ENCODE assay signal across 16 cellular contexts in genomic region chr11:74134661-74135515, GRCh38. TPM values are rescaled to one million over a fixed set of nuclear protein-coding genes. Genes with fewer than 3 reads are reported as not detected.
DNase-seq lines count a peak whose midpoint lies in the region; ATAC-seq and TF ChIP-seq lines count a peak whose summit lies in the region.
"Had no signal": no experiment of that assay in that cellular context is flagged by ENCODE, and none has a peak within 500 bp of the region (broad histone marks: within the 10 kb centered on the region; RNA-seq: fewer than 3 reads in every experiment).

No MANE protein-coding gene starts in this region.

- in situ Hi-C loops in SK-MEL-5 (cut with HindIII; ENCODE audit: low pct_unique_long_range_greater_than_20kb, low sequenced_read_pairs), result no loop called here

- H3K4me2 ChIP-seq in HCT116 (ENCODE audit: low read length), result peak overlapping the region; percentile 60
- H3K4me2 ChIP-seq: PC-9 had no signal

- 0 out of 4 replicates have a peak, but pooled peaks cover 6 to 7% of the 10 kb centered on the region in 2 experiments for H3K36me3 ChIP-seq in HCT116 (ENCODE audit: control insufficient read depth in 1 of 2, insufficient read depth in 2 of 2, low read length in 2 of 2)

- RAD21 ChIA-PET in HCT116 (lab: Charles Lee; ENCODE audit: low non-redundant PET in 1 of 2, low total read pairs in 2 of 2, uncharacterized antibody in 2 of 2, unreplicated experiment in 2 of 2), result interaction anchor here in 1 of 2 experiments (0.7 kb wide), 1 partner anchor 12 kb away, joined by 3 read pairs; no protein-coding TSS in a partner anchor

- CTCF ChIA-PET in HCT116 (lab: Charles Lee), result interaction anchor here (1.5 kb wide), 1 partner anchor 27 kb away, joined by 4 read pairs; no protein-coding TSS in a partner anchor

- TF ChIP-seq RAD21 in HCT116 (IDR thresholded peaks at IDR 0.05; ENCODE audit: low read depth), result no peak

- TF ChIP-seq CTCF in HCT116 (IDR thresholded peaks at IDR 0.05 in 2 of 3, conservative IDR thresholded peaks at IDR 0.05 in 1 of 3; ENCODE audit: borderline replicate concordance in 1 of 3, insufficient read depth in 1 of 3, low read depth in 2 of 3, low read length in 2 of 3), result no peak

- H2AFZ ChIP-seq in HCT116 (ENCODE audit: low read depth, low read length, poor library complexity, severe bottlenecking), result no peak overlapping the region
- H2AFZ ChIP-seq: PC-9 had no signal

- H3K79me2 ChIP-seq in HCT116 (ENCODE audit: insufficient read depth, low read length), result no peaks in the 10 kb centered on the region

- no peaks in the 10 kb centered on the region for H3K27me3 ChIP-seq in HCT116 (ENCODE audit: insufficient read depth, low read length)
- H3K27me3 ChIP-seq: pancreas, transverse colon had no signal

- ATAC-seq in HCT116 (peak; percentile 75), GM19023 (IDR thresholded peaks at IDR 0.05; ENCODE audit: unreplicated experiment) (no peak), GM18909 (IDR thresholded peaks at IDR 0.05; ENCODE audit: poor library complexity, unreplicated experiment) (no peak)
- ATAC-seq: activated CD8-positive, alpha-beta T cell treated with anti-CD3 and anti-CD28 coated beads, Interleukin-2, amount 10 ng/mL, durations not matched to agents 7 days and 5 days; pancreas had no signal

- intact Hi-C loops in HCT116 (cut with micrococcal nuclease), result no loop called here

- H3K4me3 ChIP-seq in HCT116 (replicated peaks in 1 of 2; ENCODE audit: low read depth in 1 of 2, low read length in 2 of 2), result peak overlapping the region in 1 of 2 experiments; percentile 19; a peak in 1 of 4 replicates
- H3K4me3 ChIP-seq: pancreas, PC-9, transverse colon had no signal

- H3K9me3 ChIP-seq in HCT116 (ENCODE audit: control insufficient read depth in 1 of 2, insufficient read depth in 1 of 2, low read depth in 1 of 2, low read length in 2 of 2), result no peaks in the 10 kb centered on the region
- H3K9me3 ChIP-seq: pancreas, transverse colon had no signal

- no TSS peak for BruUV-seq in HCT116 (replicated peaks; lab: Mats Ljungman, UMichigan)

- no peaks in the 10 kb centered on the region for H4K20me1 ChIP-seq in HCT116 (ENCODE audit: insufficient read depth)

- POLR2A ChIA-PET in HCT116 (lab: Charles Lee), result interaction anchor here (0.7 kb wide), 1 partner anchor 16 kb away, joined by 3 read pairs; no protein-coding TSS in a partner anchor

- peak overlapping the region; percentile 95 for H3K27ac ChIP-seq in HCT116 (ENCODE audit: low read depth, low read length)
- H3K27ac ChIP-seq: pancreas, PC-9, transverse colon had no signal

- peaks cover 52 to 64% of the 10 kb centered on the region in 2 experiments for H3K4me1 ChIP-seq in HCT116 (ENCODE audit: control insufficient read depth in 1 of 2, insufficient read depth in 2 of 2, low read length in 2 of 2)

- peak overlapping the region; percentile 10 for H3K9ac ChIP-seq in HCT116 (ENCODE audit: low read length)

- DNase-seq in A172 (ENCODE audit: low spot score), result peak; percentile 83
- DNase-seq in HCT116 (ENCODE audit: low read depth, low spot score), result peak; percentile 44
- peak; percentile 18 for DNase-seq in SK-MEL-5 (ENCODE audit: low read depth, low spot score)
- peak; percentile 14 for DNase-seq in fibroblast of peridontal ligament (ENCODE audit: extremely low read depth)
- no peak for DNase-seq in stimulated activated CD4-positive, alpha-beta T cell treated with anti-CD3 and anti-CD28 coated beads, Interleukin-4, amount 100 ng/mL, for 4 hours
- DNase-seq in OCI-M1 (lab: John Stamatoyannopoulos, UW), result no peak
- DNase-seq: activated CD8-positive, alpha-beta T cell treated with anti-CD3 and anti-CD28 coated beads, Interleukin-2, amount 10 ng/mL, durations not matched to agents 7 days and 5 days; caudate nucleus; midbrain; NCI-H345; pancreas; stimulated activated CD4-positive, alpha-beta T cell treated with anti-CD3 and anti-CD28 coated beads, Interleukin-15, amount 100 ng/mL, for 24 hours; transverse colon had no signal

- TF ChIP-seq POLR2A in HCT116 (IDR thresholded peaks at IDR 0.05; ENCODE audit: borderline replicate concordance, extremely low read depth, insufficient read depth, insufficient read length), result no peak

- H3K9me2 ChIP-seq in HCT116 (ENCODE audit: insufficient read depth), result no peaks in the 10 kb centered on the region

TF ChIP-seq in HCT116, 20 proteins besides CTCF, POLR2A, EP300 and RAD21:
- TF ChIP-seq FOSL1 (IDR thresholded peaks at IDR 0.05; ENCODE audit: low read depth) (no peak), SP1 (IDR thresholded peaks at IDR 0.05; ENCODE audit: low read depth) (peak; percentile 19; the same call in 1 of the 2 replicates), POLR2AphosphoS5 (IDR thresholded peaks at IDR 0.05; ENCODE audit: low read depth, low read length) (no peak), CBX3 (IDR thresholded peaks at IDR 0.05; ENCODE audit: low read depth) (peak; percentile 27; the same call in 1 of the 2 replicates), EGR1 (IDR thresholded peaks at IDR 0.05; ENCODE audit: low read depth) (no peak), SRF (IDR thresholded peaks at IDR 0.05; ENCODE audit: low read depth) (no peak), CEBPB (IDR thresholded peaks at IDR 0.05; ENCODE audit: low read depth) (no peak)
- TF ChIP-seq, protein P1, sequence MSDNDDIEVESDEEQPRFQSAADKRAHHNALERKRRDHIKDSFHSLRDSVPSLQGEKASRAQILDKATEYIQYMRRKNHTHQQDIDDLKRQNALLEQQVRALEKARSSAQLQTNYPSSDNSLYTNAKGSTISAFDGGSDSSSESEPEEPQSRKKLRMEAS (IDR thresholded peaks at IDR 0.05), result no peak

RNA-seq across cellular contexts. Expression of gene C2CD3, which starts 35.9 kb away (rescaled TPM):
- 49.2 and 54.2 TPM in 2 replicates for total RNA-seq in A172 (2014; rRNA removed; shearing (Covaris generic))
- total RNA-seq in HCT116 (2021; ENCODE audit: unreplicated experiment), result 30.6 TPM
- 14.8 and 16.4 TPM in 2 replicates for polyA plus RNA-seq in HCT116 (2012)
- total RNA-seq in SK-MEL-5 (2014; rRNA removed; shearing (Covaris generic)), result 32.5 and 35.0 TPM in 2 replicates
- 29.8 and 39.8 TPM in 2 replicates for polyA plus RNA-seq in SK-MEL-5 (2015; cell fraction: cytosol; rRNA removed)
- 31.3 and 53.8 TPM in 2 replicates for polyA plus RNA-seq in SK-MEL-5 (2015; cell fraction: nucleus; rRNA removed)

RNA-seq across cellular contexts. Expression of gene PPME1, which starts 36.2 kb away (rescaled TPM):
- 219 and 294 TPM in 2 replicates for total RNA-seq in A172 (2014; rRNA removed; shearing (Covaris generic))
- total RNA-seq in HCT116 (2021; ENCODE audit: unreplicated experiment), result 68.3 TPM
- 56.9 and 72.0 TPM in 2 replicates for polyA plus RNA-seq in HCT116 (2012)
- total RNA-seq in SK-MEL-5 (2014; rRNA removed; shearing (Covaris generic)), result 47.9 and 53.7 TPM in 2 replicates
- 63.1 and 66.4 TPM in 2 replicates for polyA plus RNA-seq in SK-MEL-5 (2015; cell fraction: cytosol; rRNA removed)
- polyA plus RNA-seq in SK-MEL-5 (2015; cell fraction: nucleus; rRNA removed), result 34.5 and 47.3 TPM in 2 replicates

Comparison
In these comparisons a context has a peak if more than half of its experiments do, and no peak if none do; other contexts are left out.
1. DNase-seq: peak in A172 (single experiment), HCT116 (single experiment), SK-MEL-5 (single experiment) and fibroblast of peridontal ligament (single experiment); none in stimulated activated CD4-positive, alpha-beta T cell treated with anti-CD3 and anti-CD28 coated beads, Interleukin-4, amount 100 ng/mL, for 4 hours (0 of 2) and OCI-M1 (single experiment).